In genomic region chr18:58069721-58070292, GRCh38 we compare ENCODE assay signal across 19 cellular contexts. TPM values are rescaled to one million over a fixed set of nuclear protein-coding genes. Genes with fewer than 3 reads are reported as not detected.
DNase-seq lines count a peak whose midpoint lies in the region; ATAC-seq, FAIRE-seq and TF ChIP-seq lines count a peak whose summit lies in the region.
"Had no signal": no experiment of that assay in that cellular context is flagged by ENCODE, and none has a peak within 500 bp of the region (broad histone marks: within the 10 kb centered on the region; RNA-seq: fewer than 3 reads in every experiment).

No MANE protein-coding gene starts in this region.

- peaks cover 23% of the 10 kb centered on the region for H3K79me2 ChIP-seq in HepG2 (ENCODE audit: insufficient read depth, low read length)
- H3K79me2 ChIP-seq in mesendoderm (ENCODE audit: control insufficient read depth, insufficient read depth, low read length) = peaks cover 19% of the 10 kb centered on the region

- no peak for TF ChIP-seq CTCF in HepG2 (CRISPR knock-in tag; IDR thresholded peaks at IDR 0.05)
- TF ChIP-seq CTCF in right lobe of liver (IDR thresholded peaks at IDR 0.05) = no peak
- no peak for TF ChIP-seq CTCF in stomach (IDR thresholded peaks at IDR 0.05)

- BruUV-seq in HepG2 (replicated peaks; lab: Mats Ljungman, UMichigan) = no TSS peak

- ATAC-seq in HepG2 (no peak; the same call in 2 of the 3 replicates), right lobe of liver (no peak)
- ATAC-seq in stimulated activated naive CD8-positive, alpha-beta T cell treated with anti-CD3 and anti-CD28 coated beads, Interleukin-15, amount 100 ng/mL, for 72 hours = no peak
- ATAC-seq: HCT116 had no signal

- TF ChIP-seq RAD21 in HepG2 (CRISPR knock-in tag; IDR thresholded peaks at IDR 0.05) = no peak

- TF ChIP-seq EP300 in HepG2 (IDR thresholded peaks at IDR 0.05; ENCODE audit: low read depth in 2 of 2, low read length in 2 of 2) (no peak; a peak in 1 of 4 replicates), HepG2 (CRISPR knock-in tag; IDR thresholded peaks at IDR 0.05; ENCODE audit: borderline replicate concordance) (no peak), stomach (IDR thresholded peaks at IDR 0.05) (no peak)

- H3K27ac ChIP-seq in HepG2 (ENCODE audit: extremely low read length, insufficient read depth, low read length) = peak overlapping the region; percentile 38
- no peak overlapping the region for H3K27ac ChIP-seq in right lobe of liver
- H3K27ac ChIP-seq in mesendoderm (ENCODE audit: low read depth, low read length) = peak overlapping the region; percentile 27
- peak overlapping the region in 4 of 5 donors; percentile 14 to 70 (median 26) for H3K27ac ChIP-seq in stomach
- H3K27ac ChIP-seq: 22Rv1, HL-60 had no signal

- intact Hi-C loops in HepG2 (cut with micrococcal nuclease; ENCODE audit: unreplicated experiment) = no loop called here
- intact Hi-C loops in right lobe of liver (cut with DNase I) = no loop called here
- intact Hi-C loops in stomach (cut with DNase I; ENCODE audit: low total_unique reads) = loop anchor here (10.0 kb wide), 1 partner anchor 45 kb away; no protein-coding TSS in a partner anchor
- intact Hi-C loops in activated naive CD4-positive, alpha-beta T cell treated with anti-CD3 and anti-CD28 coated beads for 36 hours (cut with micrococcal nuclease) = no loop called here

- H2AK5ac ChIP-seq in mesendoderm (ENCODE audit: low read length) = no peak overlapping the region

- H3K9me3 ChIP-seq in HepG2 (ENCODE audit: low read length) = no peaks in the 10 kb centered on the region
- no peaks in the 10 kb centered on the region for H3K9me3 ChIP-seq in right lobe of liver
- no peaks in the 10 kb centered on the region for H3K9me3 ChIP-seq in stomach

- CTCF ChIA-PET in HepG2 (lab: Yijun Ruan, JAX; ENCODE audit: low intra/inter-chr PET ratio, low total read pairs) = no interaction called here
- CTCF ChIA-PET in activated naive CD4-positive, alpha-beta T cell treated with anti-CD3 and anti-CD28 coated beads for 36 hours (lab: Charles Lee) = interaction anchor here (1.0 to 1.4 kb wide), 3 partner anchors 25 to 52 kb away, joined by 3 to 4 read pairs (median 3); no protein-coding TSS in a partner anchor

- no peaks in the 10 kb centered on the region for H3K9me3 Mint-ChIP-seq in activated naive CD4-positive, alpha-beta T cell treated with anti-CD3 and anti-CD28 coated beads for 36 hours
- H3K9me3 Mint-ChIP-seq in stimulated activated naive CD8-positive, alpha-beta T cell treated with anti-CD3 and anti-CD28 coated beads, Interleukin-15, amount 100 ng/mL, for 72 hours = no peaks in the 10 kb centered on the region

- DNase-seq in HepG2 (ENCODE audit: low spot score) (no peak), right lobe of liver (no peak), SK-MEL-5 (ENCODE audit: low read depth, low spot score) (peak; percentile 53), mesendoderm (peak; percentile 61), stomach (no peak)
- no peak for DNase-seq in central memory CD4-positive, alpha-beta T cell
- DNase-seq in activated naive CD4-positive, alpha-beta T cell treated with anti-CD3 and anti-CD28 coated beads for 36 hours = no peak
- no peak for DNase-seq in stimulated activated naive CD8-positive, alpha-beta T cell treated with anti-CD3 and anti-CD28 coated beads, Interleukin-15, amount 100 ng/mL, for 72 hours
- DNase-seq: CD4-positive, alpha-beta memory T cell; NCI-H1048; NCI-H1694; NCI-H2107; NCI-H226; NCI-H524 treated with DMSO at 0.1 percent for 48 hours had no signal

- H3K4me3 Mint-ChIP-seq in activated naive CD4-positive, alpha-beta T cell treated with anti-CD3 and anti-CD28 coated beads for 36 hours = no peak overlapping the region
- H3K4me3 Mint-ChIP-seq in stimulated activated naive CD8-positive, alpha-beta T cell treated with anti-CD3 and anti-CD28 coated beads, Interleukin-15, amount 100 ng/mL, for 72 hours = no peak overlapping the region
- H3K4me3 Mint-ChIP-seq: B cell; CD4-positive, alpha-beta memory T cell had no signal

- H3K27me3 Mint-ChIP-seq in activated naive CD4-positive, alpha-beta T cell treated with anti-CD3 and anti-CD28 coated beads for 36 hours (ENCODE audit: low read depth) = peaks cover 10% of the 10 kb centered on the region
- H3K27me3 Mint-ChIP-seq in stimulated activated naive CD8-positive, alpha-beta T cell treated with anti-CD3 and anti-CD28 coated beads, Interleukin-15, amount 100 ng/mL, for 72 hours = peaks cover 8% of the 10 kb centered on the region
- H3K27me3 Mint-ChIP-seq: B cell had no signal

- 2% methylated on average over 3 of the region's 3 CpGs for WGBS in HepG2 (ENCODE audit: low lambda C conversion rate)
- WGBS in right lobe of liver (ENCODE audit: insufficient coverage, low coverage, low lambda C conversion rate, missing lambda C conversion rate) = 67% methylated on average over 2 of the region's 3 CpGs
- no CpG with 5 or more reads among the region's 3 CpGs for WGBS in mesendoderm (ENCODE audit: extremely low coverage, insufficient coverage, low lambda C conversion rate)
- WGBS in stomach, 5 donors = 39 to 52% (median 50%) methylated on average over 3 of the region's 3 CpGs

- H3K4me3 ChIP-seq in HepG2 (replicated peaks in 1 of 3; ENCODE audit: insufficient read depth in 1 of 3, low read depth in 2 of 3, low read length in 3 of 3) (no peak overlapping the region), right lobe of liver (no peak overlapping the region), mesendoderm (ENCODE audit: low read length) (no peak overlapping the region), stomach (no peak overlapping the region)

- no peaks in the 10 kb centered on the region for H3K4me1 Mint-ChIP-seq in activated naive CD4-positive, alpha-beta T cell treated with anti-CD3 and anti-CD28 coated beads for 36 hours (ENCODE audit: low read depth)
- no peaks in the 10 kb centered on the region for H3K4me1 Mint-ChIP-seq in stimulated activated naive CD8-positive, alpha-beta T cell treated with anti-CD3 and anti-CD28 coated beads, Interleukin-15, amount 100 ng/mL, for 72 hours
- H3K4me1 Mint-ChIP-seq: CD4-positive, alpha-beta memory T cell had no signal

- H3K36me3 Mint-ChIP-seq in activated naive CD4-positive, alpha-beta T cell treated with anti-CD3 and anti-CD28 coated beads for 36 hours (ENCODE audit: low read depth) = no peaks in the 10 kb centered on the region
- H3K36me3 Mint-ChIP-seq: CD4-positive, alpha-beta memory T cell had no signal

- 0 out of 2 replicates have a peak overlapping the region, but pooled peaks have one; percentile 33 for H3K4me2 ChIP-seq in HepG2 (ENCODE audit: low read depth, low read length)
- H3K4me2 ChIP-seq in mesendoderm (ENCODE audit: low read length) = no peak overlapping the region
- H3K4me2 ChIP-seq: KMS-11 had no signal

- H3K27me3 ChIP-seq in HepG2 (ENCODE audit: control insufficient read depth in 1 of 2, insufficient read depth in 2 of 2, low read length in 2 of 2) (no peaks in the 10 kb centered on the region), right lobe of liver (no peaks in the 10 kb centered on the region), mesendoderm (ENCODE audit: insufficient read depth, low read length, poor library complexity) (no peaks in the 10 kb centered on the region), stomach (no peaks in the 10 kb centered on the region)

- peaks cover 13% of the 10 kb centered on the region for H3K79me1 ChIP-seq in mesendoderm (ENCODE audit: low read length)

- in situ Hi-C loops in HepG2 (cut with HindIII; ENCODE audit: extremely low pct_ligation_motif_present, low pct_unique_long_range_greater_than_20kb) = no loop called here
- in situ Hi-C loops in SK-MEL-5 (cut with HindIII; ENCODE audit: low pct_unique_long_range_greater_than_20kb, low sequenced_read_pairs) = no loop called here

- H4K8ac ChIP-seq in mesendoderm (ENCODE audit: low read depth, low read length) = no peak overlapping the region

- H3K27ac Mint-ChIP-seq in activated naive CD4-positive, alpha-beta T cell treated with anti-CD3 and anti-CD28 coated beads for 36 hours = no peak overlapping the region
- no peak overlapping the region for H3K27ac Mint-ChIP-seq in stimulated activated naive CD8-positive, alpha-beta T cell treated with anti-CD3 and anti-CD28 coated beads, Interleukin-15, amount 100 ng/mL, for 72 hours
- H3K27ac Mint-ChIP-seq: B cell; CD4-positive, alpha-beta memory T cell had no signal

- H2BK5ac ChIP-seq in mesendoderm (ENCODE audit: low read length) = no peak overlapping the region

- no peak overlapping the region for H3K9ac ChIP-seq in HepG2 (ENCODE audit: insufficient read depth, low read depth, low read length)
- no peak overlapping the region for H3K9ac ChIP-seq in mesendoderm (ENCODE audit: low read length)
- H3K9ac ChIP-seq: KMS-11 had no signal

- H3K4me1 ChIP-seq in HepG2 (ENCODE audit: insufficient read depth, low read length) (peaks cover 36% of the 10 kb centered on the region), right lobe of liver (no peaks in the 10 kb centered on the region), mesendoderm (ENCODE audit: control insufficient read depth, low read depth, low read length) (peaks cover 5% of the 10 kb centered on the region), stomach (peaks cover 3 to 28% (median 15%) of the 10 kb centered on the region in 4 donors)

- POLR2A ChIA-PET in HepG2 (lab: Yijun Ruan, JAX) = no interaction called here

- no peak overlapping the region for H3K23ac ChIP-seq in mesendoderm (ENCODE audit: low read length)

- H2BK15ac ChIP-seq in mesendoderm (replicated peaks; ENCODE audit: low read depth) = no peak overlapping the region

- peak overlapping the region; percentile 43 for H3K56ac ChIP-seq in mesendoderm (ENCODE audit: low read length)

- H3K4ac ChIP-seq in mesendoderm (ENCODE audit: low read depth, low read length) = no peak overlapping the region

- FAIRE-seq in HepG2 (lab: Jason Lieb, UNC) = peak; percentile 49

- H2AFZ ChIP-seq in HepG2 (ENCODE audit: low read length) = no peak overlapping the region

- no peak overlapping the region for H4K5ac ChIP-seq in mesendoderm (ENCODE audit: low read length)

- no peak overlapping the region for H2BK120ac ChIP-seq in mesendoderm (ENCODE audit: low read depth, low read length)

- TF ChIP-seq POLR2A in HepG2 (IDR thresholded peaks at IDR 0.05; ENCODE audit: insufficient read depth in 1 of 2, low read depth in 2 of 2, low read length in 2 of 2) (no peak), right lobe of liver (IDR thresholded peaks at IDR 0.05) (no peak), stomach (IDR thresholded peaks at IDR 0.05) (no peak)

- no peak overlapping the region for H3K18ac ChIP-seq in mesendoderm (ENCODE audit: low read length)

- 0 out of 2 replicates have a peak, but pooled peaks cover 2% of the 10 kb centered on the region for H4K20me1 ChIP-seq in HepG2 (ENCODE audit: insufficient read depth, low read length)

- H3K36me3 ChIP-seq in HepG2 (replicated peaks in 1 of 2; ENCODE audit: control insufficient read depth in 1 of 2, insufficient read depth in 2 of 2, low read length in 2 of 2) = no peaks in the 10 kb centered on the region
- no peaks in the 10 kb centered on the region for H3K36me3 ChIP-seq in right lobe of liver
- no peaks in the 10 kb centered on the region for H3K36me3 ChIP-seq in mesendoderm (ENCODE audit: control insufficient read depth, insufficient read depth, low read length)
- H3K36me3 ChIP-seq in stomach = no peaks in the 10 kb centered on the region

RNA-seq across cellular contexts. Expression of gene NEDD4L, which starts 25.8 kb away (rescaled TPM):
- total RNA-seq in HepG2 (2016; rRNA removed; fragmentation: Illumina TruSeq; extraction: Trizol) (155 and 168 TPM in 2 replicates), right lobe of liver (10 to 100 TPM; 21.5 to 41.0 (median 33.2) TPM), stomach (100 to 1,000 TPM; 109 to 315 (median 197) TPM)
- 227 and 244 TPM in 2 replicates for total RNA-seq in HepG2 (2016; cell fraction: cytosol; rRNA removed; fragmentation: Illumina TruSeq; extraction: Trizol; ENCODE audit: low read depth)
- total RNA-seq in HepG2 (2016; cell fraction: insoluble cytoplasmic fraction; rRNA removed; fragmentation: Illumina TruSeq; extraction: Trizol) = 149 and 168 TPM in 2 replicates
- total RNA-seq in HepG2 (2016; cell fraction: membrane; rRNA removed; fragmentation: Illumina TruSeq; extraction: Trizol) = 283 and 312 TPM in 2 replicates
- total RNA-seq in HepG2 (2016; cell fraction: nucleus; rRNA removed; fragmentation: Illumina TruSeq; extraction: Trizol) = 149 and 177 TPM in 2 replicates
- polyA plus RNA-seq in HepG2 (2011; rRNA removed) (390 and 395 TPM in 2 replicates), stomach (10 to 100 TPM; 46.1 to 97.1 (median 50.9) TPM)
- polyA plus RNA-seq in HepG2 (2011; cell fraction: cytosol; rRNA removed) = 327 and 388 TPM in 2 replicates
- 350 and 369 TPM in 2 replicates for polyA plus RNA-seq in HepG2 (2011; cell fraction: nucleus; rRNA removed)
- polyA plus RNA-seq in HepG2 (2012) = 315 and 342 TPM in 2 replicates
- 321 and 361 TPM in 2 replicates for polyA plus RNA-seq in HepG2 (2016; cell fraction: cytosol; fragmentation: Illumina TruSeq; extraction: Trizol; ENCODE audit: low read depth)
- polyA plus RNA-seq in HepG2 (2016; cell fraction: insoluble cytoplasmic fraction; fragmentation: Illumina TruSeq; extraction: Trizol; ENCODE audit: low read depth) = 177 and 180 TPM in 2 replicates
- polyA plus RNA-seq in HepG2 (2016; cell fraction: membrane; fragmentation: Illumina TruSeq; extraction: Trizol; ENCODE audit: low read depth) = 294 and 314 TPM in 2 replicates
- 244 and 256 TPM in 2 replicates for polyA plus RNA-seq in HepG2 (2016; cell fraction: nucleus; fragmentation: Illumina TruSeq; extraction: Trizol; ENCODE audit: insufficient read depth, low read depth)
- polyA minus RNA-seq in HepG2 (2011; rRNA and poly(A)+ RNA removed; ENCODE audit: low replicate concordance) = 51.4 and 283 TPM in 2 replicates
- polyA minus RNA-seq in HepG2 (2011; cell fraction: cytosol; rRNA and poly(A)+ RNA removed) = 167 and 173 TPM in 2 replicates
- 477 and 524 TPM in 2 replicates for polyA minus RNA-seq in HepG2 (2011; cell fraction: nucleus; rRNA and poly(A)+ RNA removed)
- 205 and 215 TPM in 2 replicates for total RNA-seq in SK-MEL-5 (2014; rRNA removed; shearing (Covaris generic))
- 195 and 200 TPM in 2 replicates for polyA plus RNA-seq in SK-MEL-5 (2015; cell fraction: cytosol; rRNA removed)
- 264 and 280 TPM in 2 replicates for polyA plus RNA-seq in SK-MEL-5 (2015; cell fraction: nucleus; rRNA removed)
- polyA plus RNA-seq in mesendoderm (2013, experiment 1 of 2) = 76.3 TPM
- 81.0 TPM for polyA plus RNA-seq in mesendoderm (2013, experiment 2 of 2)
- total RNA-seq in activated naive CD4-positive, alpha-beta T cell treated with anti-CD3 and anti-CD28 coated beads for 36 hours = 1 to 10 TPM; 5.3 to 5.6 TPM

Comparison
In these comparisons a context has a peak if more than half of its experiments do, and no peak if none do; other contexts are left out.
1. H3K27ac ChIP-seq: peak in HepG2 (single experiment), mesendoderm (single experiment) and stomach (4 of 5); none in right lobe of liver (0 of 3).
2. DNase-seq: peak in SK-MEL-5 (single experiment) and mesendoderm (single experiment); none in HepG2 (single experiment), right lobe of liver (0 of 3), stomach (single experiment), central memory CD4-positive, alpha-beta T cell (single experiment), activated naive CD4-positive, alpha-beta T cell treated with anti-CD3 and anti-CD28 coated beads for 36 hours (single experiment) and stimulated activated naive CD8-positive, alpha-beta T cell treated with anti-CD3 and anti-CD28 coated beads, Interleukin-15, amount 100 ng/mL, for 72 hours (0 of 2).